Comparison of ENCODE assay signal across 8 cellular contexts in genomic region chr13:46296920-46297319, GRCh38.
A peak's percentile ranks its signal among the peaks of the same experiment; 100 is the strongest.
DNase-seq lines count a peak whose midpoint lies in the region; ATAC-seq and TF ChIP-seq lines count a peak whose summit lies in the region.

No MANE protein-coding gene starts in this region.

- ATAC-seq in lower lobe of right lung (peak; percentile 18 to 28), GM21381 (IDR thresholded peaks at IDR 0.05; ENCODE audit: unreplicated experiment) (no peak)

- in situ Hi-C loops in astrocyte of the spinal cord (cut with HindIII; ENCODE audit: low sequenced_read_pairs) (no loop called here), GM13977 (cut with MboI; ENCODE audit: low pct_unique_long_range_greater_than_20kb, low sequenced_read_pairs, unreplicated experiment) (no loop called here)

- H3K9me3 ChIP-seq in lower lobe of right lung = no peaks in the 10 kb centered on the region

- POLR2A ChIA-PET in BJ (lab: Charles Lee) (interaction anchor here (1.1 kb wide), 1 partner anchor 72 kb away, joined by 3 read pairs; no protein-coding TSS in a partner anchor), HEK293T (lab: Yijun Ruan, JAX) (no interaction called here)

- no peak overlapping the region for H3K4me3 ChIP-seq in BJ (ENCODE audit: low read depth, low read length)
- H3K4me3 ChIP-seq in astrocyte of the spinal cord (ENCODE audit: low read depth, low read length) = no peak overlapping the region
- no peak overlapping the region for H3K4me3 ChIP-seq in lower lobe of right lung

- DNase-seq in BJ (ENCODE audit: low read depth) (peak; percentile 71), LHCN-M2 (ENCODE audit: low read depth) (peak; percentile 59), astrocyte of the spinal cord (ENCODE audit: low read depth, low spot score) (peak; percentile 90), lower lobe of right lung (no peak), iPS-NIHi7 (ENCODE audit: extremely low spot score) (no peak), HEK293T (ENCODE audit: extremely low spot score) (no peak), GM13977 (ENCODE audit: low spot score) (no peak)

- H3K27me3 ChIP-seq in BJ (ENCODE audit: control insufficient read depth, insufficient read depth, low read length) = no peaks in the 10 kb centered on the region
- H3K27me3 ChIP-seq in lower lobe of right lung (ENCODE audit: low read depth) = no peaks in the 10 kb centered on the region

- TF ChIP-seq CTCF in BJ (IDR thresholded peaks at IDR 0.05; ENCODE audit: insufficient read depth, low read depth, low read length) (0 out of 2 replicates have a peak, but pooled peaks have one; percentile 15), astrocyte of the spinal cord (IDR thresholded peaks at IDR 0.05; ENCODE audit: low read depth, low read length) (peak; percentile 1), lower lobe of right lung (IDR thresholded peaks at IDR 0.05) (no peak), GM13977 (IDR thresholded peaks at IDR 0.05; ENCODE audit: extremely low read depth, insufficient read depth, missing control alignments) (no peak)

- H3K27ac ChIP-seq in lower lobe of right lung = peak overlapping the region; percentile 70

- CTCF ChIA-PET in BJ (lab: Yijun Ruan, JAX) = interaction anchor here (1.6 to 2.5 kb wide), 2 partner anchors 25 to 129 kb away, joined by 4 to 16 read pairs; no protein-coding TSS in a partner anchor
- CTCF ChIA-PET in HEK293T (lab: Yijun Ruan, JAX) = no interaction called here

- peaks cover 32% of the 10 kb centered on the region for H3K4me1 ChIP-seq in lower lobe of right lung

- intact Hi-C loops in lower lobe of right lung (cut with DNase I) = no loop called here

- H3K36me3 ChIP-seq in BJ (ENCODE audit: control insufficient read depth, insufficient read depth, low read length) (no peaks in the 10 kb centered on the region), lower lobe of right lung (no peaks in the 10 kb centered on the region)

TF ChIP-seq in HEK293T, 16 proteins besides CTCF, POLR2A, EP300 and RAD21:
- TF ChIP-seq ARNT (IDR thresholded peaks at IDR 0.05) = no peak
- TF ChIP-seq HDGF (IDR thresholded peaks at IDR 0.05; ENCODE audit: borderline replicate concordance) = no peak
- no peak for TF ChIP-seq BHLHE40 (IDR thresholded peaks at IDR 0.05; ENCODE audit: borderline replicate concordance)
- TF ChIP-seq FOXA1 (IDR thresholded peaks at IDR 0.05) = no peak
- TF ChIP-seq TARDBP (IDR thresholded peaks at IDR 0.05) = no peak
- TF ChIP-seq CTBP1 (IDR thresholded peaks at IDR 0.05; ENCODE audit: borderline replicate concordance) = no peak

Comparison
In these comparisons a context has a peak if more than half of its experiments do, and no peak if none do; other contexts are left out.
1. DNase-seq: peak in BJ (single experiment), LHCN-M2 (single experiment) and astrocyte of the spinal cord (single experiment); none in lower lobe of right lung (single experiment), iPS-NIHi7 (single experiment), HEK293T (single experiment) and GM13977 (single experiment).
2. CTCF ChIP-seq: peak in BJ (single experiment) and astrocyte of the spinal cord (single experiment); none in lower lobe of right lung (single experiment) and GM13977 (single experiment).